1 cellular context compared by ENCODE assay signal in genomic region chr1:63773815-63774616, GRCh38.
TF ChIP-seq lines count a peak whose summit lies in the region.

Gene ROR1 (plus strand): TSS chr1:63774017.

TF ChIP-seq in HepG2, 621 proteins besides CTCF, POLR2A, EP300 and RAD21 (continued from another document and continues in another):
- TF ChIP-seq, protein P1, sequence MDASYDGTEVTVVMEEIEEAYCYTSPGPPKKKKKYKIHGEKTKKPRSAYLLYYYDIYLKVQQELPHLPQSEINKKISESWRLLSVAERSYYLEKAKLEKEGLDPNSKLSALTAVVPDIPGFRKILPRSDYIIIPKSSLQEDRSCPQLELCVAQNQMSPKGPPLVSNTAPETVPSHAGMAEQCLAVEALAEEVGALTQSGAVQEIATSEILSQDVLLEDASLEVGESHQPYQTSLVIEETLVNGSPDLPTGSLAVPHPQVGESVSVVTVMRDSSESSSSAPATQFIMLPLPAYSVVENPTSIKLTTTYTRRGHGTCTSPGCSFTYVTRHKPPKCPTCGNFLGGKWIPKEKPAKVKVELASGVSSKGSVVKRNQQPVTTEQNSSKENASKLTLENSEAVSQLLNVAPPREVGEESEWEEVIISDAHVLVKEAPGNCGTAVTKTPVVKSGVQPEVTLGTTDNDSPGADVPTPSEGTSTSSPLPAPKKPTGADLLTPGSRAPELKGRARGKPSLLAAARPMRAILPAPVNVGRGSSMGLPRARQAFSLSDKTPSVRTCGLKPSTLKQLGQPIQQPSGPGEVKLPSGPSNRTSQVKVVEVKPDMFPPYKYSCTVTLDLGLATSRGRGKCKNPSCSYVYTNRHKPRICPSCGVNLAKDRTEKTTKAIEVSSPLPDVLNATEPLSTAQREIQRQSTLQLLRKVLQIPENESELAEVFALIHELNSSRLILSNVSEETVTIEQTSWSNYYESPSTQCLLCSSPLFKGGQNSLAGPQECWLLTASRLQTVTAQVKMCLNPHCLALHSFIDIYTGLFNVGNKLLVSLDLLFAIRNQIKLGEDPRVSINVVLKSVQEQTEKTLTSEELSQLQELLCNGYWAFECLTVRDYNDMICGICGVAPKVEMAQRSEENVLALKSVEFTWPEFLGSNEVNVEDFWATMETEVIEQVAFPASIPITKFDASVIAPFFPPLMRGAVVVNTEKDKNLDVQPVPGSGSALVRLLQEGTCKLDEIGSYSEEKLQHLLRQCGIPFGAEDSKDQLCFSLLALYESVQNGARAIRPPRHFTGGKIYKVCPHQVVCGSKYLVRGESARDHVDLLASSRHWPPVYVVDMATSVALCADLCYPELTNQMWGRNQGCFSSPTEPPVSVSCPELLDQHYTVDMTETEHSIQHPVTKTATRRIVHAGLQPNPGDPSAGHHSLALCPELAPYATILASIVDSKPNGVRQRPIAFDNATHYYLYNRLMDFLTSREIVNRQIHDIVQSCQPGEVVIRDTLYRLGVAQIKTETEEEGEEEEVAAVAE (CRISPR knock-in tag; IDR thresholded peaks at IDR 0.05; ENCODE audit: borderline replicate concordance) = no peak
- TF ChIP-seq SNRNP70 (IDR thresholded peaks at IDR 0.05; ENCODE audit: low read depth, low read length) = no peak
- TF ChIP-seq NKX3-1 (CRISPR knock-in tag; IDR thresholded peaks at IDR 0.05) = no peak
- TF ChIP-seq SOX5 (CRISPR knock-in tag; IDR thresholded peaks at IDR 0.05; ENCODE audit: borderline replicate concordance) = no peak
- TF ChIP-seq IKZF5 (CRISPR knock-in tag; IDR thresholded peaks at IDR 0.05) = peak; percentile 54; the same call in 1 of the 2 replicates
- no peak for TF ChIP-seq TSC22D2 (CRISPR knock-in tag; IDR thresholded peaks at IDR 0.05; ENCODE audit: borderline replicate concordance)
- TF ChIP-seq ZNF552 (CRISPR knock-in tag; IDR thresholded peaks at IDR 0.05; ENCODE audit: borderline replicate concordance) = peak; percentile 59; the same call in 1 of the 2 replicates
- TF ChIP-seq, protein P2, sequence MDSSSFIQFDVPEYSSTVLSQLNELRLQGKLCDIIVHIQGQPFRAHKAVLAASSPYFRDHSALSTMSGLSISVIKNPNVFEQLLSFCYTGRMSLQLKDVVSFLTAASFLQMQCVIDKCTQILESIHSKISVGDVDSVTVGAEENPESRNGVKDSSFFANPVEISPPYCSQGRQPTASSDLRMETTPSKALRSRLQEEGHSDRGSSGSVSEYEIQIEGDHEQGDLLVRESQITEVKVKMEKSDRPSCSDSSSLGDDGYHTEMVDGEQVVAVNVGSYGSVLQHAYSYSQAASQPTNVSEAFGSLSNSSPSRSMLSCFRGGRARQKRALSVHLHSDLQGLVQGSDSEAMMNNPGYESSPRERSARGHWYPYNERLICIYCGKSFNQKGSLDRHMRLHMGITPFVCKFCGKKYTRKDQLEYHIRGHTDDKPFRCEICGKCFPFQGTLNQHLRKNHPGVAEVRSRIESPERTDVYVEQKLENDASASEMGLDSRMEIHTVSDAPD (CRISPR knock-in tag; IDR thresholded peaks at IDR 0.05) = no peak
- TF ChIP-seq ZNF589 (CRISPR knock-in tag; conservative IDR thresholded peaks at IDR 0.05) = peak; percentile 49; the same call in 1 of the 2 replicates
- no peak for TF ChIP-seq ZNF616 (CRISPR knock-in tag; IDR thresholded peaks at IDR 0.05; ENCODE audit: low read depth)
- TF ChIP-seq, protein P3, sequence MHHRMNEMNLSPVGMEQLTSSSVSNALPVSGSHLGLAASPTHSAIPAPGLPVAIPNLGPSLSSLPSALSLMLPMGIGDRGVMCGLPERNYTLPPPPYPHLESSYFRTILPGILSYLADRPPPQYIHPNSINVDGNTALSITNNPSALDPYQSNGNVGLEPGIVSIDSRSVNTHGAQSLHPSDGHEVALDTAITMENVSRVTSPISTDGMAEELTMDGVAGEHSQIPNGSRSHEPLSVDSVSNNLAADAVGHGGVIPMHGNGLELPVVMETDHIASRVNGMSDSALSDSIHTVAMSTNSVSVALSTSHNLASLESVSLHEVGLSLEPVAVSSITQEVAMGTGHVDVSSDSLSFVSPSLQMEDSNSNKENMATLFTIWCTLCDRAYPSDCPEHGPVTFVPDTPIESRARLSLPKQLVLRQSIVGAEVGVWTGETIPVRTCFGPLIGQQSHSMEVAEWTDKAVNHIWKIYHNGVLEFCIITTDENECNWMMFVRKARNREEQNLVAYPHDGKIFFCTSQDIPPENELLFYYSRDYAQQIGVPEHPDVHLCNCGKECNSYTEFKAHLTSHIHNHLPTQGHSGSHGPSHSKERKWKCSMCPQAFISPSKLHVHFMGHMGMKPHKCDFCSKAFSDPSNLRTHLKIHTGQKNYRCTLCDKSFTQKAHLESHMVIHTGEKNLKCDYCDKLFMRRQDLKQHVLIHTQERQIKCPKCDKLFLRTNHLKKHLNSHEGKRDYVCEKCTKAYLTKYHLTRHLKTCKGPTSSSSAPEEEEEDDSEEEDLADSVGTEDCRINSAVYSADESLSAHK (CRISPR knock-in tag; IDR thresholded peaks at IDR 0.05; ENCODE audit: borderline replicate concordance) = no peak
- TF ChIP-seq ATF1 (CRISPR knock-in tag; IDR thresholded peaks at IDR 0.05) = no peak
- no peak for TF ChIP-seq ZFP90 (CRISPR knock-in tag; IDR thresholded peaks at IDR 0.05; ENCODE audit: borderline replicate concordance)
- TF ChIP-seq ZNF496 (CRISPR knock-in tag; IDR thresholded peaks at IDR 0.05; ENCODE audit: insufficient replicate concordance) = no peak
- TF ChIP-seq, protein P4, sequence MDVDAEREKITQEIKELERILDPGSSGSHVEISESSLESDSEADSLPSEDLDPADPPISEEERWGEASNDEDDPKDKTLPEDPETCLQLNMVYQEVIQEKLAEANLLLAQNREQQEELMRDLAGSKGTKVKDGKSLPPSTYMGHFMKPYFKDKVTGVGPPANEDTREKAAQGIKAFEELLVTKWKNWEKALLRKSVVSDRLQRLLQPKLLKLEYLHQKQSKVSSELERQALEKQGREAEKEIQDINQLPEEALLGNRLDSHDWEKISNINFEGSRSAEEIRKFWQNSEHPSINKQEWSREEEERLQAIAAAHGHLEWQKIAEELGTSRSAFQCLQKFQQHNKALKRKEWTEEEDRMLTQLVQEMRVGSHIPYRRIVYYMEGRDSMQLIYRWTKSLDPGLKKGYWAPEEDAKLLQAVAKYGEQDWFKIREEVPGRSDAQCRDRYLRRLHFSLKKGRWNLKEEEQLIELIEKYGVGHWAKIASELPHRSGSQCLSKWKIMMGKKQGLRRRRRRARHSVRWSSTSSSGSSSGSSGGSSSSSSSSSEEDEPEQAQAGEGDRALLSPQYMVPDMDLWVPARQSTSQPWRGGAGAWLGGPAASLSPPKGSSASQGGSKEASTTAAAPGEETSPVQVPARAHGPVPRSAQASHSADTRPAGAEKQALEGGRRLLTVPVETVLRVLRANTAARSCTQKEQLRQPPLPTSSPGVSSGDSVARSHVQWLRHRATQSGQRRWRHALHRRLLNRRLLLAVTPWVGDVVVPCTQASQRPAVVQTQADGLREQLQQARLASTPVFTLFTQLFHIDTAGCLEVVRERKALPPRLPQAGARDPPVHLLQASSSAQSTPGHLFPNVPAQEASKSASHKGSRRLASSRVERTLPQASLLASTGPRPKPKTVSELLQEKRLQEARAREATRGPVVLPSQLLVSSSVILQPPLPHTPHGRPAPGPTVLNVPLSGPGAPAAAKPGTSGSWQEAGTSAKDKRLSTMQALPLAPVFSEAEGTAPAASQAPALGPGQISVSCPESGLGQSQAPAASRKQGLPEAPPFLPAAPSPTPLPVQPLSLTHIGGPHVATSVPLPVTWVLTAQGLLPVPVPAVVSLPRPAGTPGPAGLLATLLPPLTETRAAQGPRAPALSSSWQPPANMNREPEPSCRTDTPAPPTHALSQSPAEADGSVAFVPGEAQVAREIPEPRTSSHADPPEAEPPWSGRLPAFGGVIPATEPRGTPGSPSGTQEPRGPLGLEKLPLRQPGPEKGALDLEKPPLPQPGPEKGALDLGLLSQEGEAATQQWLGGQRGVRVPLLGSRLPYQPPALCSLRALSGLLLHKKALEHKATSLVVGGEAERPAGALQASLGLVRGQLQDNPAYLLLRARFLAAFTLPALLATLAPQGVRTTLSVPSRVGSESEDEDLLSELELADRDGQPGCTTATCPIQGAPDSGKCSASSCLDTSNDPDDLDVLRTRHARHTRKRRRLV (CRISPR knock-in tag; IDR thresholded peaks at IDR 0.05) = no peak
- TF ChIP-seq GATA4 (IDR thresholded peaks at IDR 0.05; ENCODE audit: borderline replicate concordance, low read depth) = no peak
- peak; percentile 74; the same call in 1 of the 2 replicates for TF ChIP-seq ZNF724P (CRISPR knock-in tag; IDR thresholded peaks at IDR 0.05; ENCODE audit: borderline replicate concordance)
- peak; percentile 77; the same call in 1 of the 2 replicates for TF ChIP-seq SALL1 (CRISPR knock-in tag; IDR thresholded peaks at IDR 0.05)
- no peak for TF ChIP-seq ADNP (CRISPR knock-in tag; IDR thresholded peaks at IDR 0.05)
- no peak for TF ChIP-seq FIP1L1 (IDR thresholded peaks at IDR 0.05; ENCODE audit: borderline replicate concordance, insufficient read depth, low read depth, low read length)
- TF ChIP-seq, protein P5, sequence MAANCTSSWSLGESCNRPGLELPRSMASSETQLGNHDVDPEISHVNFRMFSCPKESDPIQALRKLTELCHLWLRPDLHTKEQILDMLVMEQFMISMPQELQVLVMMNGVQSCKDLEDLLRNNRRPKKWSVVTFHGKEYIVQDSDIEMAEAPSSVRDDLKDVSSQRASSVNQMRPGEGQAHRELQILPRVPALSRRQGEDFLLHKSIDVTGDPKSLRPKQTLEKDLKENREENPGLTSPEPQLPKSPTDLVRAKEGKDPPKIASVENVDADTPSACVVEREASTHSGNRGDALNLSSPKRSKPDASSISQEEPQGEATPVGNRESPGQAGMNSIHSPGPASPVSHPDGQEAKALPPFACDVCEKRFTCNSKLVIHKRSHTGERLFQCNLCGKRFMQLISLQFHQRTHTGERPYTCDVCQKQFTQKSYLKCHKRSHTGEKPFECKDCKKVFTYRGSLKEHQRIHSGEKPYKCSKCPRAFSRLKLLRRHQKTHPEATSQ (CRISPR knock-in tag; IDR thresholded peaks at IDR 0.05; ENCODE audit: borderline replicate concordance) = peak; percentile 76; the same call in 1 of the 2 replicates
- TF ChIP-seq HNRNPL (IDR thresholded peaks at IDR 0.05; ENCODE audit: low read depth, low read length) = no peak
- TF ChIP-seq ZNF484 (CRISPR knock-in tag; IDR thresholded peaks at IDR 0.05; ENCODE audit: borderline replicate concordance, low read depth) = no peak
- no peak for TF ChIP-seq ZNF251 (CRISPR knock-in tag; IDR thresholded peaks at IDR 0.05)
- TF ChIP-seq KLF12 (CRISPR knock-in tag; IDR thresholded peaks at IDR 0.05; ENCODE audit: borderline replicate concordance) = no peak
- no peak for TF ChIP-seq DBP (CRISPR knock-in tag; IDR thresholded peaks at IDR 0.05; ENCODE audit: not compliant biosample characterization)
- no peak for TF ChIP-seq ELK4 (CRISPR knock-in tag; IDR thresholded peaks at IDR 0.05; ENCODE audit: borderline replicate concordance)
- no peak for TF ChIP-seq MXI1 (IDR thresholded peaks at IDR 0.05; ENCODE audit: borderline replicate concordance, low read depth, low read length)
- peak; percentile 75 for TF ChIP-seq ZSCAN31 (CRISPR knock-in tag; IDR thresholded peaks at IDR 0.05; ENCODE audit: low read depth)
- 0 out of 2 replicates have a peak, but pooled peaks have one; percentile 61 for TF ChIP-seq ZBTB7B (CRISPR knock-in tag; IDR thresholded peaks at IDR 0.05)
- TF ChIP-seq MAFG (CRISPR knock-in tag; IDR thresholded peaks at IDR 0.05) = no peak
- no peak for TF ChIP-seq ZNF205 (CRISPR knock-in tag; IDR thresholded peaks at IDR 0.05)
- TF ChIP-seq EED (CRISPR knock-in tag; IDR thresholded peaks at IDR 0.05) = peak; percentile 84
- peak; percentile 47; the same call in 1 of the 2 replicates for TF ChIP-seq YEATS4 (CRISPR knock-in tag; IDR thresholded peaks at IDR 0.05; ENCODE audit: borderline replicate concordance)
- peak; percentile 74 for TF ChIP-seq ARNT2 (CRISPR knock-in tag; IDR thresholded peaks at IDR 0.05; ENCODE audit: low read depth)
- no peak for TF ChIP-seq ZNF746 (CRISPR knock-in tag; IDR thresholded peaks at IDR 0.05)
- TF ChIP-seq HDAC1 (CRISPR knock-in tag; IDR thresholded peaks at IDR 0.05) = peak; percentile 57; the same call in 1 of the 2 replicates
- no peak for TF ChIP-seq ONECUT2 (CRISPR knock-in tag; IDR thresholded peaks at IDR 0.05)
- no peak for TF ChIP-seq CEBPZ (IDR thresholded peaks at IDR 0.05; ENCODE audit: low read length)
